In the genomic region with DNA sequence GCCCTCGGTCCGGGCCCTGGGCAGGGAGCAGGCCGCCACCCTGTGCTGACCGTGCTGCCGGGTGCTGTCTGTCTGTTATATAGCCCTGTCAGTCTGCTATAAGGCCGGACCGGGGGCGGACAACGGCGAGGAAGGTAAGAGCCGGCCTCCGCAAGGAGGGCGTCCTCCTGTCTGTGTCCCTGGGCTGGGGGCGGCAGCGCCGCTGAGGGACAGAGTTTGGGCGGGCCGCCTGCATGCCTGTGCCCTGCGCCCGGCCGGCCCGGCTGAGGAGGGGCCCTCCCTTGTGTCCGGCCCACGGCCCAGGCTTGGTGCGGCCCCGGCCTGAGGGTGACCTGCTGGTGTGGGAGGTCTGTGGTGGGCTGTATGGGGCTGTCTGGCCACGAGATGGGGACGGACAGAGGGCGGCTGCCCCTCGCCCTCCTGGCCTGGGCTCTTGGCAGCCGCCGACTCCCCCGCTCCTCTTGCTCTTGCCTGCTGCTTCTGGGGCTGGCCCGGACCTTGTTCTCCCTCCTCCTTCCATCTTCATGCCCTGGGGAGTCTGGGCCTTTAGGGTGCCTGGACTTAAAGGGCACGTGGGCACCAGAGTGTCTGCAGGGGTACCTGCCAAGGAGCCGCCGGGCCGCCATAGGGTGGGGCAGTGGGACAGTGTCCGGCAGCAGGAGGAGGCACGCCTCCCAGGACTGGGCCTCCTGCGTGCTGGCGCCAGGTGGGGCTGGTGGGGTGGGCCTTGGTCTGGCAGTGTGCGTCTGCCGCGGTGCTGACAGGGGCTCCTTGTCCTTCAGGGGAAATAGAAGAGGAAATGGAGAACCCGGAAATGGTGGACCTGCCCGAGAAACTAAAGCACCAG, we compare ENCODE assay signal across 18 cellular contexts. TPM values are rescaled to one million over a fixed set of nuclear protein-coding genes. Genes with fewer than 3 reads are reported as not detected.
DNase-seq lines count a peak whose midpoint lies in the region; ATAC-seq, FAIRE-seq and TF ChIP-seq lines count a peak whose summit lies in the region.
"Had no signal": no experiment of that assay in that cellular context is flagged by ENCODE, and none has a peak within 500 bp of the region (broad histone marks: within the 10 kb centered on the region; RNA-seq: fewer than 3 reads in every experiment).

No MANE protein-coding gene starts in this region.

- H3K27me3 Mint-ChIP-seq in glutamatergic neuron (ENCODE audit: unreplicated experiment): peaks cover 8% of the 10 kb centered on the region
- H3K27me3 Mint-ChIP-seq: CD8-positive, alpha-beta memory T cell had no signal

- no peaks in the 10 kb centered on the region for H3K36me3 Mint-ChIP-seq in glutamatergic neuron (ENCODE audit: unreplicated experiment)

- intact Hi-C loops in kidney (cut with DNase I): no loop called here

- ATAC-seq in GM21717 (IDR thresholded peaks at IDR 0.05; ENCODE audit: unreplicated experiment): no peak

- no peak overlapping the region for H3K4me3 Mint-ChIP-seq in glutamatergic neuron (ENCODE audit: unreplicated experiment)
- H3K4me3 Mint-ChIP-seq: CD8-positive, alpha-beta memory T cell had no signal

- FAIRE-seq in kidney (lab: Jason Lieb, UNC): no peak
- FAIRE-seq: G401.6, GM12892, RCC 7860 had no signal

- no peak overlapping the region for H3K4me3 ChIP-seq in HUES6 (ENCODE audit: low read depth, low read length)
- no peak overlapping the region for H3K4me3 ChIP-seq in kidney (ENCODE audit: low read length in 2 of 2)
- no peak overlapping the region for H3K4me3 ChIP-seq in foreskin fibroblast (ENCODE audit: low read depth in 1 of 2, low read length in 2 of 2)
- H3K4me3 ChIP-seq in coronary artery: no peak overlapping the region
- H3K4me3 ChIP-seq: MG63, SK-N-MC had no signal

- no peak overlapping the region for H3K27ac Mint-ChIP-seq in glutamatergic neuron (ENCODE audit: unreplicated experiment)
- H3K27ac Mint-ChIP-seq: CD8-positive, alpha-beta memory T cell had no signal

- H3K36me3 ChIP-seq in HUES6 (ENCODE audit: control insufficient read depth, insufficient read depth, low read length) (peaks cover 69% of the 10 kb centered on the region), kidney (ENCODE audit: control insufficient read depth in 1 of 2, insufficient read depth in 2 of 2, low read length in 2 of 2) (peaks cover 6% of the 10 kb centered on the region in 2 donors)

- TF ChIP-seq CTCF in glutamatergic neuron (IDR thresholded peaks at IDR 0.05; ENCODE audit: partially characterized antibody, unreplicated experiment): no peak
- no peak for TF ChIP-seq CTCF in kidney (IDR thresholded peaks at IDR 0.05; ENCODE audit: borderline replicate concordance, extremely low read depth, insufficient read depth)
- TF ChIP-seq CTCF in foreskin fibroblast (IDR thresholded peaks at IDR 0.05; ENCODE audit: low read depth, low read length): no peak
- no peak for TF ChIP-seq CTCF in coronary artery (IDR thresholded peaks at IDR 0.05)

- H3K4me1 ChIP-seq in HUES6 (ENCODE audit: control insufficient read depth, insufficient read depth, low read length): no peaks in the 10 kb centered on the region
- H3K4me1 ChIP-seq in kidney (ENCODE audit: control insufficient read depth in 1 of 2, insufficient read depth in 1 of 2, low read depth in 1 of 2, low read length in 2 of 2): no peaks in the 10 kb centered on the region

- peaks cover 6% of the 10 kb centered on the region for H3K9me3 Mint-ChIP-seq in glutamatergic neuron (ENCODE audit: unreplicated experiment)
- H3K9me3 Mint-ChIP-seq: CD8-positive, alpha-beta memory T cell had no signal

- H3K4me1 Mint-ChIP-seq in glutamatergic neuron (ENCODE audit: low read depth, unreplicated experiment): peaks cover 3% of the 10 kb centered on the region
- H3K4me1 Mint-ChIP-seq: CD8-positive, alpha-beta memory T cell had no signal

- no peaks in the 10 kb centered on the region for H3K9me3 ChIP-seq in HUES6 (ENCODE audit: control insufficient read depth, insufficient read depth, low read depth, low read length)
- H3K9me3 ChIP-seq in kidney (ENCODE audit: control insufficient read depth in 1 of 2, low read length in 2 of 2): no peaks in the 10 kb centered on the region
- H3K9me3 ChIP-seq: MG63 had no signal

- DNase-seq in glutamatergic neuron: peak; percentile 17
- DNase-seq in kidney: peak; percentile 78
- DNase-seq in foreskin fibroblast: no peak
- DNase-seq in RKO (ENCODE audit: low spot score): no peak
- no peak for DNase-seq in coronary artery (ENCODE audit: low spot score)
- DNase-seq: DMS153, NCI-H2081 treated with DMSO at 0.1 percent for 48 hours, SHP77 treated with DMSO at 0.1 percent for 48 hours had no signal

- H3K27me3 ChIP-seq in HUES6 (ENCODE audit: control insufficient read depth, insufficient read depth, low read length): no peaks in the 10 kb centered on the region
- H3K27me3 ChIP-seq: MG63 had no signal

- H3K9ac ChIP-seq in HUES6 (ENCODE audit: low read length) (no peak overlapping the region), kidney (ENCODE audit: low read length in 2 of 2) (no peak overlapping the region)

- H3K27ac ChIP-seq in HUES6 (ENCODE audit: low read depth, low read length) (0 out of 2 replicates have a peak overlapping the region, but pooled peaks have one; percentile 26), kidney (ENCODE audit: low read depth in 2 of 2, low read length in 2 of 2) (no peak overlapping the region), coronary artery (peak overlapping the region in 1 of 2 donors; percentile 72)
- H3K27ac ChIP-seq: C4-2B, SK-N-MC had no signal

RNA-seq across cellular contexts. Expression of gene CRIP2, which starts 25.1 kb away (rescaled TPM):
- 78.5 TPM for total RNA-seq in glutamatergic neuron (ENCODE audit: unreplicated experiment)
- total RNA-seq in kidney: 357 TPM
- 338 TPM for polyA plus RNA-seq in kidney (ENCODE audit: insufficient read depth, low read depth, low replicate concordance)

RNA-seq across cellular contexts. Expression of gene MTA1, which starts 29.9 kb away (rescaled TPM):
- total RNA-seq in glutamatergic neuron (ENCODE audit: unreplicated experiment): 261 TPM
- total RNA-seq in kidney: 112 TPM
- 30.4 TPM for polyA plus RNA-seq in kidney (ENCODE audit: insufficient read depth, low read depth, low replicate concordance)

RNA-seq across cellular contexts. Expression of gene CRIP1, which starts 37.2 kb away (rescaled TPM):
- total RNA-seq in glutamatergic neuron (ENCODE audit: unreplicated experiment): 49.3 TPM
- total RNA-seq in kidney: 381 TPM
- polyA plus RNA-seq in kidney (ENCODE audit: insufficient read depth, low read depth, low replicate concordance): 272 TPM
- total RNA-seq: H4 had no signal

RNA-seq across cellular contexts. Expression of gene TEDC1, which starts 41.5 kb away (rescaled TPM):
- total RNA-seq in glutamatergic neuron (ENCODE audit: unreplicated experiment): 13.8 TPM
- 13.2 TPM for total RNA-seq in kidney
- 6.9 TPM for polyA plus RNA-seq in kidney (ENCODE audit: insufficient read depth, low read depth, low replicate concordance)

RNA-seq across cellular contexts. Expression of gene TEX22, which starts 51.2 kb away (rescaled TPM):
- total RNA-seq in glutamatergic neuron (ENCODE audit: unreplicated experiment) (2.7 TPM), kidney (3.3 TPM)
- polyA plus RNA-seq in kidney (ENCODE audit: insufficient read depth, low read depth, low replicate concordance): 1.5 TPM

Comparison
In these comparisons a context has a peak if more than half of its experiments do, and no peak if none do; other contexts are left out.
1. DNase-seq: peak in glutamatergic neuron (single experiment) and kidney (single experiment); none in foreskin fibroblast (0 of 2), RKO (single experiment) and coronary artery (single experiment).